Comparison of ENCODE assay signal across 2 cellular contexts in genomic region chr4:47342796-47343195, GRCh38.
"Had no signal": no experiment of that assay in that cellular context is flagged by ENCODE, and none has a peak within 500 bp of the region (broad histone marks: within the 10 kb centered on the region; RNA-seq: fewer than 3 reads in every experiment).

No MANE protein-coding gene starts in this region.

- DNase-seq: GDM1, GF-D8 had no signal
